8 cellular contexts compared by ENCODE assay signal in genomic region chr16:70381604-70382342, GRCh38. TPM values are rescaled to one million over a fixed set of nuclear protein-coding genes. Genes with fewer than 3 reads are reported as not detected.
DNase-seq lines count a peak whose midpoint lies in the region; ATAC-seq, FAIRE-seq and TF ChIP-seq lines count a peak whose summit lies in the region.

No MANE protein-coding gene starts in this region.

- no peak for TF ChIP-seq CTCF in 22Rv1 (IDR thresholded peaks at IDR 0.05)
- no peak for TF ChIP-seq CTCF in keratinocyte (optimal IDR thresholded peaks at IDR 0.05 in 1 of 3, IDR thresholded peaks at IDR 0.05 in 1 of 3, conservative IDR thresholded peaks at IDR 0.05 in 1 of 3; ENCODE audit: extremely low read depth in 1 of 3, insufficient read depth in 2 of 3, low read length in 3 of 3)

- peak overlapping the region; percentile 62 for H3K4me2 ChIP-seq in GM23248 (ENCODE audit: unreplicated experiment)
- H3K4me2 ChIP-seq in keratinocyte (ENCODE audit: control insufficient read depth, extremely low read depth, insufficient read depth, low read depth, low read length), result peak overlapping the region; percentile 94

- POLR2A ChIA-PET in activated naive CD8-positive, alpha-beta T cell treated with anti-CD3 and anti-CD28 coated beads, Interleukin-2, amount 10 ng/mL, durations not matched to agents 7 days and 5 days (lab: Charles Lee), result interaction anchor here (0.6 to 3.3 kb wide), 27 partner anchors 9 to 250 kb away, joined by 3 to 63 read pairs (median 5); partner anchors contain the start of genes AARS1, COG4, DDX19A and DDX19B

- H3K9ac ChIP-seq in GM23248 (peak overlapping the region; percentile 83), keratinocyte (ENCODE audit: control insufficient read depth, extremely low read depth, insufficient read depth, low read length) (peak overlapping the region; percentile 88)

- no peaks in the 10 kb centered on the region for H3K9me2 ChIP-seq in GM23248 (ENCODE audit: insufficient read depth)

- no peaks in the 10 kb centered on the region for H3K36me3 ChIP-seq in GM23248 (ENCODE audit: low read depth)
- H3K36me3 ChIP-seq in keratinocyte (ENCODE audit: control insufficient read depth in 2 of 2, extremely low read depth in 1 of 2, insufficient read depth in 2 of 2, low read length in 2 of 2), result peaks cover 2 to 9% of the 10 kb centered on the region in 2 experiments

- H3K36me3 Mint-ChIP-seq in activated naive CD8-positive, alpha-beta T cell treated with anti-CD3 and anti-CD28 coated beads, Interleukin-2, amount 10 ng/mL, durations not matched to agents 7 days and 5 days, result peaks cover 6% of the 10 kb centered on the region

- no peaks in the 10 kb centered on the region for H3K9me1 ChIP-seq in keratinocyte (ENCODE audit: control insufficient read depth, extremely low read depth, insufficient read depth, low read length)

- no peaks in the 10 kb centered on the region for H3K27me3 Mint-ChIP-seq in activated naive CD8-positive, alpha-beta T cell treated with anti-CD3 and anti-CD28 coated beads, Interleukin-2, amount 10 ng/mL, durations not matched to agents 7 days and 5 days

- H3K79me2 ChIP-seq in GM23248 (ENCODE audit: insufficient read depth), result peaks cover 25% of the 10 kb centered on the region
- H3K79me2 ChIP-seq in keratinocyte (ENCODE audit: control insufficient read depth, insufficient read depth, low read length), result peaks cover 12% of the 10 kb centered on the region

- peak; percentile 29 for ATAC-seq in activated naive CD8-positive, alpha-beta T cell treated with anti-CD3 and anti-CD28 coated beads, Interleukin-2, amount 10 ng/mL, durations not matched to agents 7 days and 5 days (ENCODE audit: low read depth)

- no peaks in the 10 kb centered on the region for H3K27me3 ChIP-seq in GM23248 (replicated peaks; ENCODE audit: insufficient read depth)
- no peaks in the 10 kb centered on the region for H3K27me3 ChIP-seq in keratinocyte (ENCODE audit: control insufficient read depth, extremely low read depth, insufficient read depth, low read length)

- 0 out of 2 replicates have a peak, but pooled peaks cover 7% of the 10 kb centered on the region for H3F3A ChIP-seq in GM23248 (ENCODE audit: insufficient read depth)

- H3K9me3 ChIP-seq in GM23248 (ENCODE audit: low read depth) (no peaks in the 10 kb centered on the region), keratinocyte (ENCODE audit: control insufficient read depth, low read depth, low read length) (no peaks in the 10 kb centered on the region)

- peak overlapping the region; percentile 92 for H3K4me3 ChIP-seq in GM23248
- H3K4me3 ChIP-seq in keratinocyte (ENCODE audit: control insufficient read depth in 2 of 3, extremely low read depth in 1 of 3, insufficient read depth in 2 of 3, low read depth in 1 of 3, low read length in 3 of 3), result peak overlapping the region; percentile 92 to 93 (median 92)

- H2AFZ ChIP-seq in GM23248, result peak overlapping the region; percentile 74
- peak overlapping the region; percentile 83 for H2AFZ ChIP-seq in keratinocyte (ENCODE audit: control insufficient read depth, low read length)

- no peaks in the 10 kb centered on the region for H4K20me1 ChIP-seq in GM23248 (ENCODE audit: insufficient read depth)
- H4K20me1 ChIP-seq in keratinocyte (ENCODE audit: control insufficient read depth, extremely low read depth, insufficient read depth, low read length), result no peaks in the 10 kb centered on the region

- FAIRE-seq in keratinocyte (lab: Jason Lieb, UNC), result no peak

- in situ Hi-C loops in GM23248 (cut with MboI), result loop anchor here (25.0 kb wide), 1 partner anchor 381 kb away; no protein-coding TSS in a partner anchor

- peaks cover 8% of the 10 kb centered on the region; the same call in 1 of the 2 replicates for H3K4me1 ChIP-seq in GM23248 (ENCODE audit: insufficient read depth)
- peaks cover 10% of the 10 kb centered on the region for H3K4me1 ChIP-seq in keratinocyte (ENCODE audit: control insufficient read depth, extremely low read depth, insufficient read depth, low read length)

- dilution Hi-C loops in keratinocyte (cut with MboI; ENCODE audit: extremely low pct_ligation_motif_present, low sequenced_read_pairs), result no loop called here

- no peak for DNase-seq in GM23248
- DNase-seq in activated naive CD8-positive, alpha-beta T cell treated with anti-CD3 and anti-CD28 coated beads, Interleukin-2, amount 10 ng/mL, durations not matched to agents 7 days and 5 days, result no peak
- DNase-seq in keratinocyte (ENCODE audit: low read depth, low spot score), result no peak
- DNase-seq in stimulated activated naive CD4-positive, alpha-beta T cell (lab: John Stamatoyannopoulos, UW), result no peak
- DNase-seq in C1 segment of cervical spinal cord (lab: John Stamatoyannopoulos, UW), result no peak
- no peak for DNase-seq in cortex of kidney (lab: John Stamatoyannopoulos, UW)

- WGBS in GM23248 (ENCODE audit: low coverage in 1 of 2, low lambda C conversion rate in 2 of 2, missing lambda C conversion rate in 2 of 2), 2 experiments, result 20 to 21% methylated on average over 45 to 47 of the region's 47 CpGs

- H3K27ac ChIP-seq in 22Rv1 (peak overlapping the region; percentile 90), GM23248 (0 out of 2 replicates have a peak overlapping the region, but pooled peaks have one; percentile 78), keratinocyte (ENCODE audit: control insufficient read depth, insufficient read depth, low read length) (peak overlapping the region; percentile 43), temporal lobe (ENCODE audit: low read depth, low read length) (peak overlapping the region; percentile 82)

- peak overlapping the region; percentile 99 for H3K27ac Mint-ChIP-seq in activated naive CD8-positive, alpha-beta T cell treated with anti-CD3 and anti-CD28 coated beads, Interleukin-2, amount 10 ng/mL, durations not matched to agents 7 days and 5 days

- no peaks in the 10 kb centered on the region for H3K9me3 Mint-ChIP-seq in activated naive CD8-positive, alpha-beta T cell treated with anti-CD3 and anti-CD28 coated beads, Interleukin-2, amount 10 ng/mL, durations not matched to agents 7 days and 5 days

- peaks cover 9% of the 10 kb centered on the region for H3K4me1 Mint-ChIP-seq in activated naive CD8-positive, alpha-beta T cell treated with anti-CD3 and anti-CD28 coated beads, Interleukin-2, amount 10 ng/mL, durations not matched to agents 7 days and 5 days

- H3K4me3 Mint-ChIP-seq in activated naive CD8-positive, alpha-beta T cell treated with anti-CD3 and anti-CD28 coated beads, Interleukin-2, amount 10 ng/mL, durations not matched to agents 7 days and 5 days, result peak overlapping the region; percentile 96

RNA-seq across cellular contexts. Expression of gene DDX19A, which starts 35.1 kb away (rescaled TPM):
- total RNA-seq in GM23248 (2014; rRNA removed; shearing (Covaris generic)), result 43.3 and 43.9 TPM in 2 replicates
- 36.0 and 36.9 TPM in 2 replicates for polyA plus RNA-seq in GM23248 (2016; fragmentation: Nextera tagmentation; extraction: Ambion mirVana)
- total RNA-seq in activated naive CD8-positive, alpha-beta T cell treated with anti-CD3 and anti-CD28 coated beads, Interleukin-2, amount 10 ng/mL, durations not matched to agents 7 days and 5 days, result 10 to 100 TPM; 35.5 to 40.4 TPM
- 37.6 to 49.4 TPM (median 39.6 TPM) in 3 replicates for polyA plus RNA-seq in keratinocyte
- polyA plus RNA-seq in keratinocyte (2011; ENCODE audit: low read depth), result 44.7 TPM
- polyA plus RNA-seq in keratinocyte (2011; cell fraction: cytosol; rRNA removed), result 36.4 and 39.5 TPM in 2 replicates
- 51.1 and 59.2 TPM in 2 replicates for polyA plus RNA-seq in keratinocyte (2011; cell fraction: nucleus; rRNA removed)
- 21.3 and 31.2 TPM in 2 replicates for polyA plus RNA-seq in keratinocyte (2012; ENCODE audit: low replicate concordance)
- 32.2 to 39.9 TPM (median 34.6 TPM) in 3 replicates for polyA minus RNA-seq in keratinocyte
- polyA minus RNA-seq in keratinocyte (2011; cell fraction: cytosol; rRNA and poly(A)+ RNA removed), result 25.9 TPM
- 22.7 and 28.5 TPM in 2 replicates for polyA minus RNA-seq in keratinocyte (2011; cell fraction: nucleus; rRNA and poly(A)+ RNA removed)
- 30.2 TPM for total RNA-seq in temporal lobe

RNA-seq across cellular contexts. Expression of gene ST3GAL2, which starts 57.1 kb away (rescaled TPM):
- total RNA-seq in GM23248 (2014; rRNA removed; shearing (Covaris generic)), result 28.8 and 32.5 TPM in 2 replicates
- polyA plus RNA-seq in GM23248 (2016; fragmentation: Nextera tagmentation; extraction: Ambion mirVana), result 10.8 and 13.3 TPM in 2 replicates
- 10 to 100 TPM; 31.9 to 38.6 TPM for total RNA-seq in activated naive CD8-positive, alpha-beta T cell treated with anti-CD3 and anti-CD28 coated beads, Interleukin-2, amount 10 ng/mL, durations not matched to agents 7 days and 5 days
- 4.0 to 6.0 TPM (median 4.1 TPM) in 3 replicates for polyA plus RNA-seq in keratinocyte
- polyA plus RNA-seq in keratinocyte (2011; ENCODE audit: low read depth), result 0.35 TPM
- 3.3 and 5.4 TPM in 2 replicates for polyA plus RNA-seq in keratinocyte (2011; cell fraction: cytosol; rRNA removed)
- polyA plus RNA-seq in keratinocyte (2011; cell fraction: nucleus; rRNA removed), result 7.8 and 12.7 TPM in 2 replicates
- polyA plus RNA-seq in keratinocyte (2012; ENCODE audit: low replicate concordance), result 1.7 and 9.0 TPM in 2 replicates
- 12.7 to 27.7 TPM (median 16.2 TPM) in 3 replicates for polyA minus RNA-seq in keratinocyte
- polyA minus RNA-seq in keratinocyte (2011; cell fraction: cytosol; rRNA and poly(A)+ RNA removed), result 15.5 TPM
- polyA minus RNA-seq in keratinocyte (2011; cell fraction: nucleus; rRNA and poly(A)+ RNA removed), result 15.7 and 17.3 TPM in 2 replicates
- 26.6 TPM for total RNA-seq in temporal lobe
